In genomic region chr3:177425042-177425441, GRCh38 we compare ENCODE assay signal across 26 cellular contexts.
"Had no signal": no experiment of that assay in that cellular context is flagged by ENCODE, and none has a peak within 500 bp of the region (broad histone marks: within the 10 kb centered on the region; RNA-seq: fewer than 3 reads in every experiment).

No MANE protein-coding gene starts in this region.

- H3K27ac Mint-ChIP-seq: activated CD8-positive, alpha-beta T cell treated with anti-CD3 and anti-CD28 coated beads for 36 hours; activated naive CD4-positive, alpha-beta T cell treated with anti-CD3 and anti-CD28 coated beads for 36 hours; activated naive CD4-positive, alpha-beta T cell treated with anti-CD3 and anti-CD28 coated beads, Interleukin-2, amount 50 U/mL, for 24 hours; activated naive CD8-positive, alpha-beta T cell treated with anti-CD3 and anti-CD28 coated beads for 36 hours; activated naive CD8-positive, alpha-beta T cell treated with anti-CD3 and anti-CD28 coated beads, Interleukin-2, amount 50 U/mL, for 24 hours; activated T-helper 1 cell treated with anti-CD3 and anti-CD28 coated beads, Interleukin-12 subunit alpha, Interleukin-12 subunit beta, Interleukin-2, Interleukin-4 antibody, amounts not matched to agents 30 ng/mL and 10 ng/mL and 1 ng/mL, durations not matched to agents 14 hours and 24 hours and 36 hours; activated T-helper 2 cell treated with anti-CD3 and anti-CD28 coated beads, Interferon-gamma antibody, Interleukin-2, Interleukin-4, amounts not matched to agents 10 μg/mL and 5 μg/mL and 100 μg/mL, durations not matched to agents 14 hours and 24 hours and 36 hours; WTC11 had no signal

- H3K4me3 ChIP-seq: adrenal gland, body of pancreas, colonic mucosa, esophagus squamous epithelium had no signal

- H3K36me3 ChIP-seq: adrenal gland, colonic mucosa, esophagus squamous epithelium had no signal

- DNase-seq: activated CD4-positive, alpha-beta T cell treated with anti-CD3 and anti-CD28 coated beads for 1 hour; activated CD4-positive, alpha-beta T cell treated with anti-CD3 and anti-CD28 coated beads for 48 hours; activated CD4-positive, alpha-beta T cell treated with anti-CD3 and anti-CD28 coated beads, Interleukin-2, amount 50 U/mL, for 1 hour; activated CD4-positive, alpha-beta T cell treated with anti-CD3 and anti-CD28 coated beads, Interleukin-2, amount 50 U/mL, for 48 hours; activated CD8-positive, alpha-beta memory T cell treated with anti-CD3 and anti-CD28 coated beads for 24 hours; activated CD8-positive, alpha-beta T cell treated with anti-CD3 and anti-CD28 coated beads for 36 hours; activated effector memory CD4-positive, alpha-beta T cell treated with anti-CD3 and anti-CD28 coated beads, Interleukin-2, amount 50 U/mL, for 16 hours; activated naive CD4-positive, alpha-beta T cell treated with anti-CD3 and anti-CD28 coated beads for 36 hours; activated naive CD8-positive, alpha-beta T cell treated with anti-CD3 and anti-CD28 coated beads for 36 hours; activated naive CD8-positive, alpha-beta T cell treated with anti-CD3 and anti-CD28 coated beads, Interleukin-2, amount 50 U/mL, for 24 hours; activated T-cell treated with anti-CD3 and anti-CD28 coated beads, Interleukin-2, amount 50 U/mL, for 48 hours; adrenal gland; amygdala; aorta; body of pancreas; cerebellar nuclear complex; colonic mucosa; effector CD8-positive, alpha-beta T cell; esophagus squamous epithelium; foreskin melanocyte had no signal

- H3K4me3 Mint-ChIP-seq: activated CD8-positive, alpha-beta T cell treated with anti-CD3 and anti-CD28 coated beads for 36 hours; activated naive CD4-positive, alpha-beta T cell treated with anti-CD3 and anti-CD28 coated beads for 36 hours; activated naive CD4-positive, alpha-beta T cell treated with anti-CD3 and anti-CD28 coated beads, Interleukin-2, amount 50 U/mL, for 24 hours; activated naive CD8-positive, alpha-beta T cell treated with anti-CD3 and anti-CD28 coated beads for 36 hours; activated naive CD8-positive, alpha-beta T cell treated with anti-CD3 and anti-CD28 coated beads, Interleukin-2, amount 50 U/mL, for 24 hours; activated T-helper 1 cell treated with anti-CD3 and anti-CD28 coated beads, Interleukin-12 subunit alpha, Interleukin-12 subunit beta, Interleukin-2, Interleukin-4 antibody, amounts not matched to agents 30 ng/mL and 10 ng/mL and 1 ng/mL, durations not matched to agents 14 hours and 24 hours and 36 hours; WTC11 had no signal

- H3K9me3 ChIP-seq: adrenal gland, body of pancreas, colonic mucosa, esophagus squamous epithelium had no signal

- H3K27me3 ChIP-seq: adrenal gland, body of pancreas, colonic mucosa, esophagus squamous epithelium had no signal

- H3K4me1 ChIP-seq: adrenal gland, body of pancreas, colonic mucosa had no signal

- H3K36me3 Mint-ChIP-seq: activated naive CD4-positive, alpha-beta T cell treated with anti-CD3 and anti-CD28 coated beads, Interleukin-2, amount 50 U/mL, for 24 hours; activated naive CD8-positive, alpha-beta T cell treated with anti-CD3 and anti-CD28 coated beads for 36 hours; WTC11 had no signal

- H3K27ac ChIP-seq: adrenal gland, body of pancreas, colonic mucosa, epithelial cell of prostate, esophagus squamous epithelium, VCaP had no signal

- ATAC-seq: activated CD8-positive, alpha-beta T cell treated with anti-CD3 and anti-CD28 coated beads for 36 hours; activated naive CD8-positive, alpha-beta T cell treated with anti-CD3 and anti-CD28 coated beads, Interleukin-2, amount 50 U/mL, for 24 hours; body of pancreas; WTC11 had no signal

- H3K9me3 Mint-ChIP-seq: activated CD8-positive, alpha-beta T cell treated with anti-CD3 and anti-CD28 coated beads for 36 hours; activated naive CD4-positive, alpha-beta T cell treated with anti-CD3 and anti-CD28 coated beads for 36 hours; activated naive CD4-positive, alpha-beta T cell treated with anti-CD3 and anti-CD28 coated beads, Interleukin-2, amount 50 U/mL, for 24 hours; activated naive CD8-positive, alpha-beta T cell treated with anti-CD3 and anti-CD28 coated beads, Interleukin-2, amount 50 U/mL, for 24 hours had no signal

- H3K27me3 Mint-ChIP-seq: activated CD8-positive, alpha-beta T cell treated with anti-CD3 and anti-CD28 coated beads for 36 hours; activated naive CD4-positive, alpha-beta T cell treated with anti-CD3 and anti-CD28 coated beads, Interleukin-2, amount 50 U/mL, for 24 hours; activated naive CD8-positive, alpha-beta T cell treated with anti-CD3 and anti-CD28 coated beads for 36 hours; activated naive CD8-positive, alpha-beta T cell treated with anti-CD3 and anti-CD28 coated beads, Interleukin-2, amount 50 U/mL, for 24 hours had no signal
